Comparison of ENCODE assay signal across 8 cellular contexts in the genomic region with DNA sequence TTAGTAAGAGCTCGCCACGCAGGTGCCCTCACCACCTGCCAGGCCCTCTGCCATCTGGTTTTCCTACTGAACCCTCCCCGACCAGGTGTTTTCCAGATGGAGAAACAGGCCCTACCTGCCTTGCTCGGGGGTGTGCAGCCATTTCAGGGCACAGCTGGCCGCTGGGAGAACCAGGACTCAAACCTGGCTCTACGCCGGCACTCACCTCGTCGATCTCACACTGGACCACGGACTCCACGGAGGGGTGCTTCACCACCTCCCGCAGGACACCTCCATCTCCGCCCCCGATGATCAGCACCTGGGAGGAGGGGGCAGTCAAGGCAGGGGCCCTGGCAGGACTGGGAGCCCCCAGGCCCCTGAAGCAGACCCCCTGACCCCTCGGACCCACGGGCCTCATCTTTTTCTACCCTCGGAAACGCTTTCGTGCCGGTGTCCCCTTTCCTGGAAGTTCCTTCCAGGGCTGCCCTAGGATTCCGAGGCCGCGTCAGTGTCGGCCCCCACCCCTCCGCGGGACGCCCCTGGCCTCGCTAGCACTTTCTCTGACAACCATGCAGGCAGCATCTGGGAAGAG. TPM values are rescaled to one million over a fixed set of nuclear protein-coding genes. Genes with fewer than 3 reads are reported as not detected.
DNase-seq lines count a peak whose midpoint lies in the region; ATAC-seq and TF ChIP-seq lines count a peak whose summit lies in the region.

No MANE protein-coding gene starts in this region.

- no peak overlapping the region for H3K27ac ChIP-seq in duodenal mucosa (ENCODE audit: low read depth, low read length)

- no peaks in the 10 kb centered on the region for H3K27me3 ChIP-seq in duodenal mucosa (ENCODE audit: control insufficient read depth in 1 of 2, insufficient read depth in 2 of 2, low read length in 2 of 2)

- no peaks in the 10 kb centered on the region for H3K9me3 Mint-ChIP-seq in osteocyte (ENCODE audit: unreplicated experiment)

- H3K27ac Mint-ChIP-seq in osteocyte (ENCODE audit: unreplicated experiment): peak overlapping the region; percentile 77

- H3K27me3 Mint-ChIP-seq in osteocyte (ENCODE audit: unreplicated experiment): no peaks in the 10 kb centered on the region

- no peaks in the 10 kb centered on the region for H3K9me3 ChIP-seq in duodenal mucosa (ENCODE audit: control insufficient read depth in 1 of 2, low read length in 2 of 2)

- H3K36me3 Mint-ChIP-seq in osteocyte (ENCODE audit: unreplicated experiment): peaks cover 11% of the 10 kb centered on the region

- TF ChIP-seq CTCF in osteocyte (IDR thresholded peaks at IDR 0.05): no peak

- peaks cover 0 to 22% of the 10 kb centered on the region in 2 donors for H3K36me3 ChIP-seq in duodenal mucosa (ENCODE audit: control insufficient read depth in 1 of 2, insufficient read depth in 2 of 2, low read length in 2 of 2)

- H3K4me1 ChIP-seq in duodenal mucosa (ENCODE audit: control insufficient read depth in 1 of 2, insufficient read depth in 2 of 2, low read length in 2 of 2): peaks cover 14 to 25% of the 10 kb centered on the region in 2 donors

- peak overlapping the region; percentile 71 to 83 for H3K4me3 ChIP-seq in duodenal mucosa (ENCODE audit: low read depth in 1 of 2, low read length in 2 of 2)

- peaks cover 16% of the 10 kb centered on the region for H3K4me1 Mint-ChIP-seq in osteocyte (ENCODE audit: unreplicated experiment)

- DNase-seq in DMS79 (lab: John Stamatoyannopoulos, UW): peak; percentile 78
- DNase-seq in NCI-H2107 (lab: John Stamatoyannopoulos, UW): peak; percentile 63
- DNase-seq in osteocyte (ENCODE audit: extremely low spot score, unreplicated experiment): no peak
- DNase-seq in RKO (ENCODE audit: low spot score): no peak
- DNase-seq in stimulated activated CD4-positive, alpha-beta T cell treated with anti-CD3 and anti-CD28 coated beads, Interleukin-4, amount 100 ng/mL, for 1 hour: no peak

- H3K4me3 Mint-ChIP-seq in osteocyte (ENCODE audit: unreplicated experiment): peak overlapping the region; percentile 94

- ATAC-seq in GM21737 (IDR thresholded peaks at IDR 0.05; ENCODE audit: unreplicated experiment): no peak
- no peak for ATAC-seq in GM18870 (IDR thresholded peaks at IDR 0.05; ENCODE audit: unreplicated experiment)

- H3K9ac ChIP-seq in duodenal mucosa (ENCODE audit: low read depth in 1 of 2, low read length in 2 of 2): peak overlapping the region; percentile 56 to 77

RNA-seq across cellular contexts. Expression of gene SRM, which starts 1.1 kb away (rescaled TPM):
- total RNA-seq in osteocyte: 112 and 117 TPM in 2 replicates

RNA-seq across cellular contexts. Expression of gene MASP2, which starts 11.6 kb away (rescaled TPM):
- total RNA-seq in osteocyte: not detected in 2 replicates

RNA-seq across cellular contexts. Expression of gene EXOSC10, which starts 41.0 kb away (rescaled TPM):
- 66.1 and 66.3 TPM in 2 replicates for total RNA-seq in osteocyte

RNA-seq across cellular contexts. Expression of gene TARDBP, which starts 46.2 kb away (rescaled TPM):
- total RNA-seq in osteocyte: 117 and 119 TPM in 2 replicates

Comparison
In these comparisons a context has a peak if more than half of its experiments do, and no peak if none do; other contexts are left out.
1. DNase-seq: peak in DMS79 (single experiment) and NCI-H2107 (single experiment); none in osteocyte (single experiment), RKO (single experiment) and stimulated activated CD4-positive, alpha-beta T cell treated with anti-CD3 and anti-CD28 coated beads, Interleukin-4, amount 100 ng/mL, for 1 hour (single experiment).